Comparison of ENCODE assay signal across 30 cellular contexts in the genomic region with DNA sequence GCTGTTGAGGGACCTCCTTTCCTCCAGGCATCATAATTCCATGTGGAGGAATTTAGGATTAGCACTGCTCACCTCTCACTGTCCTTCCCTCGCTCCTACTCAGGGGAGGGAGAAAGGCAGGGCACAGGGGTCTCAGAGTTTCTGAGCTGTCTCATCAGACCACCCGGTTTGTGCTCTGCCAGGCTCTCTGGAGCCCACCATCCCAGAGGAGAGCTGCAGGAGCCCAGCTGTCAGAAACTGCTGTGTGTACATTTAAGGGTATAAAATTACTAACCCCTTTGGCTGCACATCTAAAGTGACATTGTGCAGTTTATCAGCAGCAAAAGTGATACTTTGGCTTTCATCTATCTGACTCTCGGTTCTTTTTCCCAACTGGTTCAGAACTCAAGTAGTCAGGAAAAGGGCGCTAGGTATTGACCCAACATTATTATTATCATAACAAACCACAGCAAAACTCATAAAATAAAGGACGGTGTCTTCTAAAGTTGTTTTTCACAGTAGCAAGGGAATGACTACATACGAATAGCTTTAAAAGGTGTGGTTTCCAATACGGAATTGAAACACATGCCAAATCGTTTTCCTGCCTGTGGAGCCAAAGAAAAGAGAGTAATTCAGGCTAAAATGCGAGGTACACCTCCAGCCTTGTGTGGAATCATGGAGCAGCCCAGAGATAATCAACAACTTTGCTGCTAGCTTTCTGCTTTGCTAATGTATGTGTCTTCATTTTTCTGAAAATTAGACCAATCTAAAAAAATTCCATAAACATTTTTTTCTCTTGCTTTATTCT.
"Had no signal": no experiment of that assay in that cellular context is flagged by ENCODE, and none has a peak within 500 bp of the region (broad histone marks: within the 10 kb centered on the region; RNA-seq: fewer than 3 reads in every experiment).

No MANE protein-coding gene starts in this region.

- H3K9me3 ChIP-seq: ascending aorta, breast epithelium, colonic mucosa, esophagus squamous epithelium, gastroesophageal sphincter had no signal

- H3K4me3 ChIP-seq: ascending aorta, breast epithelium, cardiac muscle cell, colonic mucosa, esophagus squamous epithelium, gastroesophageal sphincter had no signal

- H3K4me1 Mint-ChIP-seq: activated CD4-positive, alpha-beta memory T cell treated with anti-CD3 and anti-CD28 coated beads, Interleukin-2, amount 10 ng/mL, durations not matched to agents 7 days and 5 days; activated CD4-positive, alpha-beta T cell treated with anti-CD3 and anti-CD28 coated beads, Interleukin-2, amount 10 ng/mL, durations not matched to agents 7 days and 5 days; activated naive CD4-positive, alpha-beta T cell treated with anti-CD3 and anti-CD28 coated beads, Interleukin-2, amount 10 ng/mL, durations not matched to agents 7 days and 5 days; activated naive CD8-positive, alpha-beta T cell treated with anti-CD3 and anti-CD28 coated beads, Interleukin-2, amount 10 ng/mL, durations not matched to agents 7 days and 5 days; T-helper 17 cell had no signal

- H3K27me3 Mint-ChIP-seq: activated CD4-positive, alpha-beta memory T cell treated with anti-CD3 and anti-CD28 coated beads, Interleukin-2, amount 10 ng/mL, durations not matched to agents 7 days and 5 days; activated CD4-positive, alpha-beta T cell treated with anti-CD3 and anti-CD28 coated beads, Interleukin-2, amount 10 ng/mL, durations not matched to agents 7 days and 5 days; brain; T-helper 17 cell had no signal

- H3K4me1 ChIP-seq: ascending aorta, breast epithelium, colonic mucosa, esophagus squamous epithelium, gastroesophageal sphincter had no signal

- H3K27ac ChIP-seq: ascending aorta, breast epithelium, cardiac muscle cell, colonic mucosa, epithelial cell of prostate, esophagus squamous epithelium, gastroesophageal sphincter had no signal

- H3K36me3 Mint-ChIP-seq: activated naive CD4-positive, alpha-beta T cell treated with anti-CD3 and anti-CD28 coated beads, Interleukin-2, amount 10 ng/mL, durations not matched to agents 7 days and 5 days; activated naive CD4-positive, alpha-beta T cell treated with anti-CD3 and anti-CD28 coated beads, Interleukin-2, amount 50 U/mL, for 72 hours; brain had no signal

- H3K4me3 Mint-ChIP-seq: activated CD4-positive, alpha-beta memory T cell treated with anti-CD3 and anti-CD28 coated beads, Interleukin-2, amount 10 ng/mL, durations not matched to agents 7 days and 5 days; activated CD4-positive, alpha-beta T cell treated with anti-CD3 and anti-CD28 coated beads, Interleukin-2, amount 10 ng/mL, durations not matched to agents 7 days and 5 days; activated naive CD4-positive, alpha-beta T cell treated with anti-CD3 and anti-CD28 coated beads, Interleukin-2, amount 10 ng/mL, durations not matched to agents 7 days and 5 days; activated naive CD8-positive, alpha-beta T cell treated with anti-CD3 and anti-CD28 coated beads, Interleukin-2, amount 10 ng/mL, durations not matched to agents 7 days and 5 days; activated T-cell treated with anti-CD3 and anti-CD28 coated beads, Interleukin-2, amount 50 U/mL, for 24 hours; activated T-cell treated with anti-CD3 and anti-CD28 coated beads, Interleukin-2, amount 50 U/mL, for 72 hours; brain; T-helper 17 cell; T-helper 2 cell treated with Interferon-gamma antibody and Interleukin-4, amounts not matched to agents 5 μg/mL and 100 μg/mL, for 36 hours had no signal

- H3K27me3 ChIP-seq: ascending aorta, breast epithelium, cardiac muscle cell, colonic mucosa, esophagus squamous epithelium, gastroesophageal sphincter had no signal

- H3K27ac Mint-ChIP-seq: activated CD4-positive, alpha-beta memory T cell treated with anti-CD3 and anti-CD28 coated beads, Interleukin-2, amount 10 ng/mL, durations not matched to agents 7 days and 5 days; activated CD4-positive, alpha-beta T cell treated with anti-CD3 and anti-CD28 coated beads, Interleukin-2, amount 10 ng/mL, durations not matched to agents 7 days and 5 days; activated naive CD4-positive, alpha-beta T cell treated with anti-CD3 and anti-CD28 coated beads, Interleukin-2, amount 10 ng/mL, durations not matched to agents 7 days and 5 days; activated naive CD4-positive, alpha-beta T cell treated with anti-CD3 and anti-CD28 coated beads, Interleukin-2, amount 50 U/mL, for 72 hours; activated naive CD8-positive, alpha-beta T cell treated with anti-CD3 and anti-CD28 coated beads, Interleukin-2, amount 10 ng/mL, durations not matched to agents 7 days and 5 days; activated T-cell treated with anti-CD3 and anti-CD28 coated beads, Interleukin-2, amount 50 U/mL, for 24 hours; activated T-cell treated with anti-CD3 and anti-CD28 coated beads, Interleukin-2, amount 50 U/mL, for 72 hours; T-helper 17 cell; T-helper 2 cell treated with Interferon-gamma antibody and Interleukin-4, amounts not matched to agents 5 μg/mL and 100 μg/mL, for 36 hours had no signal

- H3K9me3 Mint-ChIP-seq: activated CD4-positive, alpha-beta memory T cell treated with anti-CD3 and anti-CD28 coated beads, Interleukin-2, amount 10 ng/mL, durations not matched to agents 7 days and 5 days had no signal

- H3K36me3 ChIP-seq: ascending aorta, breast epithelium, cardiac muscle cell, colonic mucosa, esophagus squamous epithelium, gastroesophageal sphincter had no signal

- DNase-seq: activated CD4-positive, alpha-beta memory T cell treated with anti-CD3 and anti-CD28 coated beads, Interleukin-2, amount 10 ng/mL, durations not matched to agents 7 days and 5 days; activated CD4-positive, alpha-beta T cell treated with anti-CD3 and anti-CD28 coated beads for 1 hour; activated CD4-positive, alpha-beta T cell treated with anti-CD3 and anti-CD28 coated beads for 4 hours; activated CD4-positive, alpha-beta T cell treated with anti-CD3 and anti-CD28 coated beads, Interleukin-2, amount 10 ng/mL, durations not matched to agents 7 days and 5 days; activated CD4-positive, alpha-beta T cell treated with anti-CD3 and anti-CD28 coated beads, Interleukin-2, amount 50 U/mL, for 4 hours; activated CD8-positive, alpha-beta memory T cell treated with anti-CD3 and anti-CD28 coated beads, Interleukin-2, amount 50 U/mL, for 48 hours; activated gamma-delta T cell; activated naive CD4-positive, alpha-beta T cell; activated naive CD4-positive, alpha-beta T cell treated with anti-CD3 and anti-CD28 coated beads, Interleukin-2, amount 10 ng/mL, durations not matched to agents 7 days and 5 days; activated naive CD8-positive, alpha-beta T cell treated with anti-CD3 and anti-CD28 coated beads, Interleukin-2, amount 10 ng/mL, durations not matched to agents 7 days and 5 days; activated T-cell treated with anti-CD3 and anti-CD28 coated beads for 4 hours; activated T-cell treated with anti-CD3 and anti-CD28 coated beads, Interleukin-2, amount 50 U/mL, for 24 hours; activated T-cell treated with anti-CD3 and anti-CD28 coated beads, Interleukin-2, amount 50 U/mL, for 72 hours; central memory CD4-positive, alpha-beta T cell; cerebellar nuclear complex; colonic mucosa; effector CD8-positive, alpha-beta T cell; esophagus squamous epithelium; foreskin melanocyte; T-helper 1 cell; T-helper 17 cell; T1000 had no signal
